In genomic region chr2:104050632-104051242, GRCh38 we compare ENCODE assay signal across 33 cellular contexts.
DNase-seq lines count a peak whose midpoint lies in the region; ATAC-seq, FAIRE-seq and TF ChIP-seq lines count a peak whose summit lies in the region.
"Had no signal": no experiment of that assay in that cellular context is flagged by ENCODE, and none has a peak within 500 bp of the region (broad histone marks: within the 10 kb centered on the region; RNA-seq: fewer than 3 reads in every experiment).

No MANE protein-coding gene starts in this region.

- TF ChIP-seq POLR2A in HepG2 (IDR thresholded peaks at IDR 0.05; ENCODE audit: insufficient read depth in 1 of 2, low read depth in 2 of 2, low read length in 2 of 2) (no peak), right lobe of liver (IDR thresholded peaks at IDR 0.05) (no peak)

- WGBS in HepG2 (ENCODE audit: low lambda C conversion rate) = 43% methylated on average over 5 of the region's 5 CpGs
- 64% methylated on average over 5 of the region's 5 CpGs for WGBS in right lobe of liver (ENCODE audit: insufficient coverage, low coverage, low lambda C conversion rate, missing lambda C conversion rate)

- H3K27me3 ChIP-seq in HepG2 (ENCODE audit: control insufficient read depth in 1 of 2, insufficient read depth in 2 of 2, low read length in 2 of 2) = no peaks in the 10 kb centered on the region
- H3K27me3 ChIP-seq in right lobe of liver = no peaks in the 10 kb centered on the region
- H3K27me3 ChIP-seq in left ventricle myocardium inferior (ENCODE audit: low read depth) = no peaks in the 10 kb centered on the region
- no peaks in the 10 kb centered on the region for H3K27me3 ChIP-seq in BE2C
- no peaks in the 10 kb centered on the region for H3K27me3 ChIP-seq in neural progenitor cell
- H3K27me3 ChIP-seq: esophagus muscularis mucosa, right atrium auricular region, transverse colon had no signal

- H3K9ac ChIP-seq in HepG2 (ENCODE audit: insufficient read depth, low read depth, low read length) (no peak overlapping the region), neural progenitor cell (no peak overlapping the region)
- H3K9ac ChIP-seq: KMS-11 had no signal

- H3K9me3 Mint-ChIP-seq in neural progenitor cell = no peaks in the 10 kb centered on the region
- H3K9me3 Mint-ChIP-seq: dendritic cell treated with granulocyte-macrophage colony-stimulating factor and Interleukin-4, amounts not matched to agents 40 ng/mL and 50 ng/mL, for 4 days; endodermal cell had no signal

- H3K9me3 ChIP-seq in HepG2 (ENCODE audit: low read length) (no peaks in the 10 kb centered on the region), right lobe of liver (no peaks in the 10 kb centered on the region), left ventricle myocardium inferior (replicated peaks) (no peaks in the 10 kb centered on the region), BE2C (no peaks in the 10 kb centered on the region), neural progenitor cell (ENCODE audit: low read depth) (no peaks in the 10 kb centered on the region)
- H3K9me3 ChIP-seq: esophagus muscularis mucosa, right atrium auricular region, transverse colon had no signal

- no peak for ATAC-seq in HepG2
- ATAC-seq in right lobe of liver = no peak
- ATAC-seq: activated CD4-positive, alpha-beta T cell treated with anti-CD3 and anti-CD28 coated beads for 36 hours; T-helper 17 cell had no signal

- CTCF ChIA-PET in HepG2 (lab: Yijun Ruan, JAX; ENCODE audit: low intra/inter-chr PET ratio, low total read pairs) = no interaction called here

- H3K4me3 ChIP-seq in HepG2 (replicated peaks in 1 of 3; ENCODE audit: insufficient read depth in 1 of 3, low read depth in 2 of 3, low read length in 3 of 3) (no peak overlapping the region), right lobe of liver (no peak overlapping the region), left ventricle myocardium inferior (no peak overlapping the region), BE2C (ENCODE audit: low read depth, low read length) (no peak overlapping the region), neural progenitor cell (no peak overlapping the region)
- H3K4me3 ChIP-seq: esophagus muscularis mucosa, right atrium auricular region, SK-N-MC, transverse colon had no signal

- H3K27ac Mint-ChIP-seq in neural progenitor cell = no peak overlapping the region
- H3K27ac Mint-ChIP-seq: activated CD4-positive, alpha-beta T cell treated with anti-CD3 and anti-CD28 coated beads for 36 hours; activated naive CD8-positive, alpha-beta T cell treated with anti-CD3 and anti-CD28 coated beads, Interleukin-2, amount 10 ng/mL, durations not matched to agents 7 days and 5 days; CD8-positive, alpha-beta memory T cell; dendritic cell treated with granulocyte-macrophage colony-stimulating factor and Interleukin-4, amounts not matched to agents 40 ng/mL and 50 ng/mL, for 4 days; endodermal cell; T-helper 17 cell had no signal

- H3K4me2 ChIP-seq in HepG2 (ENCODE audit: low read depth, low read length) (no peak overlapping the region), neural progenitor cell (no peak overlapping the region)
- H3K4me2 ChIP-seq: KMS-11 had no signal

- DNase-seq in HepG2 (ENCODE audit: low spot score) (no peak), right lobe of liver (no peak), NCI-H2171 (lab: John Stamatoyannopoulos, UW) (peak; percentile 3), NCI-H82 treated with DMSO at 0.1 percent for 48 hours (lab: John Stamatoyannopoulos, UW; ENCODE audit: unreplicated experiment) (peak; percentile 27), left ventricle myocardium inferior (no peak), BE2C (no peak), neural progenitor cell (ENCODE audit: low spot score) (no peak), middle frontal gyrus (ENCODE audit: extremely low spot score, low spot score) (no peak)
- DNase-seq: activated CD4-positive, alpha-beta T cell treated with anti-CD3 and anti-CD28 coated beads for 36 hours; activated CD8-positive, alpha-beta memory T cell treated with anti-CD3 and anti-CD28 coated beads for 24 hours; activated gamma-delta T cell; activated naive CD8-positive, alpha-beta T cell treated with anti-CD3 and anti-CD28 coated beads, Interleukin-2, amount 10 ng/mL, durations not matched to agents 7 days and 5 days; activated T-cell treated with anti-CD3 and anti-CD28 coated beads, Interleukin-2, amount 50 U/mL, for 1 hour; CD8-positive, alpha-beta memory T cell; DMS53; endodermal cell; foreskin melanocyte; mammary epithelial cell; NCI-H2029; NCI-H526; stimulated activated CD4-positive, alpha-beta T cell treated with anti-CD3 and anti-CD28 coated beads, Interleukin-2, amount 100 ng/mL, for 48 hours; T-helper 17 cell; transverse colon had no signal

- H3K79me2 ChIP-seq in HepG2 (ENCODE audit: insufficient read depth, low read length) = no peaks in the 10 kb centered on the region
- H3K79me2 ChIP-seq in neural progenitor cell (ENCODE audit: low read depth) = no peaks in the 10 kb centered on the region

- H3K36me3 Mint-ChIP-seq in neural progenitor cell = no peaks in the 10 kb centered on the region
- H3K36me3 Mint-ChIP-seq: activated naive CD8-positive, alpha-beta T cell treated with anti-CD3 and anti-CD28 coated beads, Interleukin-2, amount 10 ng/mL, durations not matched to agents 7 days and 5 days; CD8-positive, alpha-beta memory T cell had no signal

- in situ Hi-C loops in HepG2 (cut with HindIII; ENCODE audit: extremely low pct_ligation_motif_present, low pct_unique_long_range_greater_than_20kb) = no loop called here

- BruUV-seq in HepG2 (replicated peaks; lab: Mats Ljungman, UMichigan) = no TSS peak

- H4K20me1 ChIP-seq in HepG2 (ENCODE audit: insufficient read depth, low read length) = no peaks in the 10 kb centered on the region
- H4K20me1 ChIP-seq in neural progenitor cell (ENCODE audit: low read depth) = no peaks in the 10 kb centered on the region

- TF ChIP-seq EP300 in HepG2 (IDR thresholded peaks at IDR 0.05; ENCODE audit: low read depth in 2 of 2, low read length in 2 of 2) (no peak), HepG2 (CRISPR knock-in tag; IDR thresholded peaks at IDR 0.05; ENCODE audit: borderline replicate concordance) (no peak)

- no peak for TF ChIP-seq RAD21 in HepG2 (CRISPR knock-in tag; IDR thresholded peaks at IDR 0.05)

- H3F3A ChIP-seq in neural progenitor cell (ENCODE audit: low read depth) = peaks cover 22% of the 10 kb centered on the region

- no peaks in the 10 kb centered on the region for H3K27me3 Mint-ChIP-seq in neural progenitor cell (ENCODE audit: insufficient read depth, low read depth)
- H3K27me3 Mint-ChIP-seq: activated CD4-positive, alpha-beta T cell treated with anti-CD3 and anti-CD28 coated beads for 36 hours; activated naive CD8-positive, alpha-beta T cell treated with anti-CD3 and anti-CD28 coated beads, Interleukin-2, amount 10 ng/mL, durations not matched to agents 7 days and 5 days; CD8-positive, alpha-beta memory T cell; central memory CD8-positive, alpha-beta T cell; dendritic cell treated with granulocyte-macrophage colony-stimulating factor and Interleukin-4, amounts not matched to agents 40 ng/mL and 50 ng/mL, for 4 days; T-helper 17 cell had no signal

- H3K4me1 ChIP-seq in HepG2 (ENCODE audit: insufficient read depth, low read length) (no peaks in the 10 kb centered on the region), right lobe of liver (no peaks in the 10 kb centered on the region), left ventricle myocardium inferior (no peaks in the 10 kb centered on the region), BE2C (no peaks in the 10 kb centered on the region), neural progenitor cell (peaks cover 30% of the 10 kb centered on the region)
- H3K4me1 ChIP-seq: esophagus muscularis mucosa, right atrium auricular region, transverse colon had no signal

- intact Hi-C loops in HepG2 (cut with micrococcal nuclease; ENCODE audit: unreplicated experiment) (no loop called here), right lobe of liver (cut with DNase I) (no loop called here), left ventricle myocardium inferior (cut with micrococcal nuclease) (no loop called here)

- FAIRE-seq in HepG2 (lab: Jason Lieb, UNC) = no peak
- FAIRE-seq: A204.1, astrocyte, G401.6, H54 had no signal

- no peak overlapping the region for H2AFZ ChIP-seq in HepG2 (ENCODE audit: low read length)
- H2AFZ ChIP-seq in neural progenitor cell (replicated peaks) = no peak overlapping the region

- no peaks in the 10 kb centered on the region for H3K36me3 ChIP-seq in HepG2 (replicated peaks in 1 of 2; ENCODE audit: control insufficient read depth in 1 of 2, insufficient read depth in 2 of 2, low read length in 2 of 2)
- H3K36me3 ChIP-seq in right lobe of liver = no peaks in the 10 kb centered on the region
- H3K36me3 ChIP-seq in left ventricle myocardium inferior = no peaks in the 10 kb centered on the region
- no peaks in the 10 kb centered on the region for H3K36me3 ChIP-seq in BE2C
- H3K36me3 ChIP-seq in neural progenitor cell = no peaks in the 10 kb centered on the region
- H3K36me3 ChIP-seq: esophagus muscularis mucosa, right atrium auricular region, transverse colon had no signal

- H3K27ac ChIP-seq in HepG2 (ENCODE audit: extremely low read length, insufficient read depth, low read length) = no peak overlapping the region
- H3K27ac ChIP-seq in right lobe of liver = no peak overlapping the region
- no peak overlapping the region for H3K27ac ChIP-seq in left ventricle myocardium inferior (replicated peaks)
- no peak overlapping the region for H3K27ac ChIP-seq in neural progenitor cell
- H3K27ac ChIP-seq: esophagus muscularis mucosa, KMS-11, right atrium auricular region, SK-N-MC, transverse colon had no signal

- no peak overlapping the region for H3K4me3 Mint-ChIP-seq in neural progenitor cell
- H3K4me3 Mint-ChIP-seq: activated CD4-positive, alpha-beta T cell treated with anti-CD3 and anti-CD28 coated beads for 36 hours; activated naive CD8-positive, alpha-beta T cell treated with anti-CD3 and anti-CD28 coated beads, Interleukin-2, amount 10 ng/mL, durations not matched to agents 7 days and 5 days; CD8-positive, alpha-beta memory T cell; central memory CD8-positive, alpha-beta T cell; dendritic cell treated with granulocyte-macrophage colony-stimulating factor and Interleukin-4, amounts not matched to agents 40 ng/mL and 50 ng/mL, for 4 days; endodermal cell; T-helper 17 cell had no signal

- TF ChIP-seq CTCF in HepG2 (CRISPR knock-in tag; IDR thresholded peaks at IDR 0.05) = no peak
- no peak for TF ChIP-seq CTCF in right lobe of liver (IDR thresholded peaks at IDR 0.05)
- TF ChIP-seq CTCF in left ventricle myocardium inferior (IDR thresholded peaks at IDR 0.05; ENCODE audit: borderline replicate concordance) = no peak
- TF ChIP-seq CTCF in BE2C (IDR thresholded peaks at IDR 0.05; ENCODE audit: low read depth, low read length) = no peak
- no peak for TF ChIP-seq CTCF in neural progenitor cell (IDR thresholded peaks at IDR 0.05)

- H3K4me1 Mint-ChIP-seq in neural progenitor cell = peaks cover 26% of the 10 kb centered on the region
- H3K4me1 Mint-ChIP-seq: activated CD4-positive, alpha-beta T cell treated with anti-CD3 and anti-CD28 coated beads for 36 hours; activated naive CD8-positive, alpha-beta T cell treated with anti-CD3 and anti-CD28 coated beads, Interleukin-2, amount 10 ng/mL, durations not matched to agents 7 days and 5 days; CD8-positive, alpha-beta memory T cell; central memory CD8-positive, alpha-beta T cell; T-helper 17 cell had no signal

- POLR2A ChIA-PET in HepG2 (lab: Yijun Ruan, JAX) = no interaction called here

Comparison
In these comparisons a context has a peak if more than half of its experiments do, and no peak if none do; other contexts are left out.
1. DNase-seq: peak in NCI-H2171 (single experiment) and NCI-H82 treated with DMSO at 0.1 percent for 48 hours (single experiment); none in HepG2 (single experiment), right lobe of liver (0 of 3), left ventricle myocardium inferior (single experiment), BE2C (single experiment), neural progenitor cell (single experiment) and middle frontal gyrus (single experiment).